Comparison of ENCODE assay signal across 13 cellular contexts in genomic region chr7:102514881-102515721, GRCh38. TPM values are rescaled to one million over a fixed set of nuclear protein-coding genes. Genes with fewer than 3 reads are reported as not detected.
DNase-seq lines count a peak whose midpoint lies in the region; ATAC-seq and TF ChIP-seq lines count a peak whose summit lies in the region.
"Not testable (repeated sequence)": the region's sequence is repeated elsewhere in the genome, so short reads cannot be mapped to it uniquely, and the experiment has no call there.
"Had no signal": no experiment of that assay in that cellular context is flagged by ENCODE, and none has a peak within 500 bp of the region (broad histone marks: within the 10 kb centered on the region; RNA-seq: fewer than 3 reads in every experiment).

No MANE protein-coding gene starts in this region.

- ATAC-seq in GM18502 (IDR thresholded peaks at IDR 0.05; ENCODE audit: poor library complexity, unreplicated experiment) (peak; percentile 80), GM19043 (IDR thresholded peaks at IDR 0.05; ENCODE audit: low read depth, unreplicated experiment) (peak; percentile 64), GM21447 (IDR thresholded peaks at IDR 0.05; ENCODE audit: unreplicated experiment) (peak; percentile 64), HG02763 (IDR thresholded peaks at IDR 0.05; ENCODE audit: unreplicated experiment) (peak; percentile 63), HG03097 (IDR thresholded peaks at IDR 0.05; ENCODE audit: low FRiP score, unreplicated experiment) (peak; percentile 41), HG03521 (IDR thresholded peaks at IDR 0.05; ENCODE audit: unreplicated experiment) (peak; percentile 51)
- peak; percentile 30 for ATAC-seq in activated naive CD8-positive, alpha-beta T cell treated with anti-CD3 and anti-CD28 coated beads, Interleukin-2, amount 50 U/mL, for 24 hours

- TF ChIP-seq CTCF in spleen (IDR thresholded peaks at IDR 0.05 in 8 of 11, conservative IDR thresholded peaks at IDR 0.05 in 3 of 11) = not testable (repeated sequence)

- H3K9me3 Mint-ChIP-seq in activated naive CD8-positive, alpha-beta T cell treated with anti-CD3 and anti-CD28 coated beads, Interleukin-2, amount 50 U/mL, for 24 hours = not testable (repeated sequence)

- not testable (repeated sequence) for H3K27ac Mint-ChIP-seq in activated naive CD8-positive, alpha-beta T cell treated with anti-CD3 and anti-CD28 coated beads, Interleukin-2, amount 50 U/mL, for 24 hours

- H3K9me3 ChIP-seq in spleen = not testable (repeated sequence)

- H3K4me1 Mint-ChIP-seq in activated naive CD8-positive, alpha-beta T cell treated with anti-CD3 and anti-CD28 coated beads, Interleukin-2, amount 50 U/mL, for 24 hours = not testable (repeated sequence)

- not testable (repeated sequence) for TF ChIP-seq POLR2A in spleen (IDR thresholded peaks at IDR 0.05)

- WGBS in spleen, 5 donors = 0 to 14% methylated on average over 2 of the region's 15 CpGs; no CpG with 5 or more reads in 3 of the 5 donors

- H3K36me3 Mint-ChIP-seq in activated naive CD8-positive, alpha-beta T cell treated with anti-CD3 and anti-CD28 coated beads, Interleukin-2, amount 50 U/mL, for 24 hours (ENCODE audit: low read depth) = not testable (repeated sequence)

- intact Hi-C loops in spleen (cut with DNase I; ENCODE audit: low total_unique reads) = not testable (repeated sequence)

- DNase-seq in activated naive CD8-positive, alpha-beta T cell treated with anti-CD3 and anti-CD28 coated beads, Interleukin-2, amount 50 U/mL, for 24 hours = not testable (repeated sequence)
- peak; percentile 52 for DNase-seq in spleen

- not testable (repeated sequence) for H3K36me3 ChIP-seq in spleen

- not testable (repeated sequence) for H3K4me3 Mint-ChIP-seq in activated naive CD8-positive, alpha-beta T cell treated with anti-CD3 and anti-CD28 coated beads, Interleukin-2, amount 50 U/mL, for 24 hours

- H3K27ac ChIP-seq in spleen = peak overlapping the region in 2 of 8 donors; percentile 46 to 51

- not testable (repeated sequence) for H3K27me3 Mint-ChIP-seq in activated naive CD8-positive, alpha-beta T cell treated with anti-CD3 and anti-CD28 coated beads, Interleukin-2, amount 50 U/mL, for 24 hours

- not testable (repeated sequence) for H3K4me3 ChIP-seq in spleen

- not testable (repeated sequence) for H3K27me3 ChIP-seq in spleen (replicated peaks in 1 of 7)

- H3K4me1 ChIP-seq in spleen = not testable (repeated sequence)

RNA-seq across cellular contexts. Expression of gene RASA4B, which starts 2.5 kb away (rescaled TPM):
- 10 to 100 TPM; 16.7 to 50.5 (median 22.7) TPM for total RNA-seq in spleen
- polyA plus RNA-seq in spleen = 10 to 100 TPM; 18.5 to 42.2 (median 24.6) TPM

RNA-seq across cellular contexts. Expression of gene UPK3BL2, which starts 28.4 kb away (rescaled TPM):
- 10 to 100 TPM; 14.2 to 31.0 (median 25.8) TPM for total RNA-seq in spleen
- 10 to 100 TPM; 11.5 to 27.4 (median 18.8) TPM for polyA plus RNA-seq in spleen

RNA-seq across cellular contexts. Expression of gene SPDYE2, which starts 35.9 kb away (rescaled TPM):
- under 1 TPM in 2 of 7 donors, not detected in 5; 0.37 to 0.52 TPM for total RNA-seq in spleen
- polyA plus RNA-seq in spleen = under 1 TPM in 1 of 3 donors, not detected in 2; 0.13 TPM
- total RNA-seq: activated naive CD4-positive, alpha-beta T cell treated with anti-CD3 and anti-CD28 coated beads, Interleukin-2, amount 50 U/mL, for 72 hours; activated T-cell treated with anti-CD3 and anti-CD28 coated beads, Interleukin-2, amount 50 U/mL, for 4 hours; left colon; occipital lobe; vagina had no signal

RNA-seq across cellular contexts. Expression of gene POLR2J, which starts 36.4 kb away (rescaled TPM):
- total RNA-seq in spleen = 10 to 100 TPM in 6 of 7 donors, 1 to 10 TPM in 1; 8.4 to 34.5 (median 30.8) TPM
- polyA plus RNA-seq in spleen = 10 to 100 TPM; 95.6 to 98.8 (median 96.4) TPM

RNA-seq across cellular contexts. Expression of gene LRWD1, which starts 50.3 kb away (rescaled TPM):
- total RNA-seq in spleen = 10 to 100 TPM; 19.9 to 42.2 (median 24.1) TPM
- polyA plus RNA-seq in spleen = 10 to 100 TPM; 22.1 to 37.3 (median 33.7) TPM

Comparison
In these comparisons a context has a peak if more than half of its experiments do, and no peak if none do; other contexts are left out.
1. ATAC-seq: peak in every context shown above with its lines; median percentile 80 in GM18502; 64 in GM19043; 64 in GM21447; 63 in HG02763; 51 in HG03521; 41 in HG03097; 30 in activated naive CD8-positive, alpha-beta T cell treated with anti-CD3 and anti-CD28 coated beads, Interleukin-2, amount 50 U/mL, for 24 hours.